20 cellular contexts compared by ENCODE assay signal in genomic region chr6:125001684-125002083, GRCh38. TPM values are rescaled to one million over a fixed set of nuclear protein-coding genes. Genes with fewer than 3 reads are reported as not detected.
A peak's percentile ranks its signal among the peaks of the same experiment; 100 is the strongest.
DNase-seq lines count a peak whose midpoint lies in the region; FAIRE-seq and TF ChIP-seq lines count a peak whose summit lies in the region.
"Had no signal": no experiment of that assay in that cellular context is flagged by ENCODE, and none has a peak within 500 bp of the region (broad histone marks: within the 10 kb centered on the region; RNA-seq: fewer than 3 reads in every experiment).

No MANE protein-coding gene starts in this region.

- no peaks in the 10 kb centered on the region for H4K20me1 ChIP-seq in keratinocyte (ENCODE audit: control insufficient read depth, extremely low read depth, insufficient read depth, low read length)

- no peak overlapping the region for H3K4me2 ChIP-seq in keratinocyte (ENCODE audit: control insufficient read depth, extremely low read depth, insufficient read depth, low read depth, low read length)

- H3K4me1 ChIP-seq in keratinocyte (ENCODE audit: control insufficient read depth, extremely low read depth, insufficient read depth, low read length), result peaks cover 10% of the 10 kb centered on the region
- H3K4me1 ChIP-seq: Peyer's patch had no signal

- no peaks in the 10 kb centered on the region for H3K9me3 Mint-ChIP-seq in HFFc6
- H3K9me3 Mint-ChIP-seq: activated CD8-positive, alpha-beta T cell treated with anti-CD3 and anti-CD28 coated beads for 36 hours; activated naive CD8-positive, alpha-beta T cell treated with anti-CD3 and anti-CD28 coated beads for 36 hours; T-cell had no signal

- H3K4me1 Mint-ChIP-seq in HFFc6 (ENCODE audit: low read depth), result peaks cover 48% of the 10 kb centered on the region
- H3K4me1 Mint-ChIP-seq: activated naive CD8-positive, alpha-beta T cell treated with anti-CD3 and anti-CD28 coated beads for 36 hours; stimulated activated memory B cell treated with anti-CD40 and anti-IgM and Interleukin-4, amounts not matched to agents 10 μg/mL and 1 μg/mL and 100 μg/mL, for 72 hours; T-cell had no signal

- H3K27ac ChIP-seq in SK-N-MC (peak overlapping the region; percentile 33; the same call in 1 of the 2 replicates), keratinocyte (ENCODE audit: control insufficient read depth, insufficient read depth, low read length) (no peak overlapping the region)
- H3K27ac ChIP-seq: gastroesophageal sphincter, neutrophil, transverse colon, WERI-Rb-1 had no signal

- intact Hi-C loops in lower leg skin (cut with DNase I; ENCODE audit: low total_unique reads), result no loop called here

- H3K9me3 ChIP-seq in SK-N-MC (ENCODE audit: low read depth, low read length) (no peaks in the 10 kb centered on the region), keratinocyte (ENCODE audit: control insufficient read depth, low read depth, low read length) (no peaks in the 10 kb centered on the region)
- H3K9me3 ChIP-seq: gastroesophageal sphincter, neutrophil, Peyer's patch, transverse colon had no signal

- DNase-seq in HFFc6 (no peak), SK-N-MC (ENCODE audit: low read depth, low spot score) (no peak), keratinocyte (ENCODE audit: low read depth, low spot score) (no peak), retina (peak; percentile 9), NCI-H1436 treated with DMSO at 0.1 percent for 48 hours (lab: John Stamatoyannopoulos, UW) (no peak), DMS53 (lab: John Stamatoyannopoulos, UW) (no peak), cerebellar nuclear complex (lab: John Stamatoyannopoulos, UW) (no peak), lower leg skin (ENCODE audit: low spot score in 2 of 2) (no peak)
- DNase-seq: activated CD8-positive, alpha-beta T cell treated with anti-CD3 and anti-CD28 coated beads for 36 hours; activated naive CD8-positive, alpha-beta T cell treated with anti-CD3 and anti-CD28 coated beads for 36 hours; activated T-cell treated with anti-CD3 and anti-CD28 coated beads, Interleukin-2, amount 50 U/mL, for 48 hours; caudate nucleus; Peyer's patch; T-cell; transverse colon; WERI-Rb-1 had no signal

- dilution Hi-C loops in keratinocyte (cut with MboI; ENCODE audit: extremely low pct_ligation_motif_present, low sequenced_read_pairs), result no loop called here

- H3K27me3 Mint-ChIP-seq in HFFc6 (ENCODE audit: insufficient read depth), result peaks cover 2% of the 10 kb centered on the region; the same call in 1 of the 2 replicates
- H3K27me3 Mint-ChIP-seq: activated CD8-positive, alpha-beta T cell treated with anti-CD3 and anti-CD28 coated beads for 36 hours; activated naive CD8-positive, alpha-beta T cell treated with anti-CD3 and anti-CD28 coated beads for 36 hours; stimulated activated memory B cell treated with anti-CD40 and anti-IgM and Interleukin-4, amounts not matched to agents 10 μg/mL and 1 μg/mL and 100 μg/mL, for 72 hours; T-cell had no signal

- no peak overlapping the region for H2AFZ ChIP-seq in keratinocyte (ENCODE audit: control insufficient read depth, low read length)

- H3K36me3 Mint-ChIP-seq in HFFc6 (ENCODE audit: low read depth), result peaks cover 26% of the 10 kb centered on the region
- H3K36me3 Mint-ChIP-seq: activated naive CD8-positive, alpha-beta T cell treated with anti-CD3 and anti-CD28 coated beads for 36 hours; stimulated activated memory B cell treated with anti-CD40 and anti-IgM and Interleukin-4, amounts not matched to agents 10 μg/mL and 1 μg/mL and 100 μg/mL, for 72 hours; T-cell had no signal

- TF ChIP-seq POLR2A in lower leg skin (IDR thresholded peaks at IDR 0.05), result no peak

- FAIRE-seq in keratinocyte (lab: Jason Lieb, UNC), result peak; percentile 43
- FAIRE-seq: endometrium had no signal

- 0 out of 2 replicates have a peak overlapping the region, but pooled peaks have one; percentile 26 for H3K4me3 ChIP-seq in SK-N-MC
- no peak overlapping the region for H3K4me3 ChIP-seq in keratinocyte (ENCODE audit: control insufficient read depth in 2 of 3, extremely low read depth in 1 of 3, insufficient read depth in 2 of 3, low read depth in 1 of 3, low read length in 3 of 3)
- no peak overlapping the region for H3K4me3 ChIP-seq in lower leg skin (ENCODE audit: low read depth, poor library complexity, severe bottlenecking)
- H3K4me3 ChIP-seq: transverse colon had no signal

- TF ChIP-seq CTCF in HFFc6 (IDR thresholded peaks at IDR 0.05), result no peak
- no peak for TF ChIP-seq CTCF in keratinocyte (optimal IDR thresholded peaks at IDR 0.05 in 1 of 3, IDR thresholded peaks at IDR 0.05 in 1 of 3, conservative IDR thresholded peaks at IDR 0.05 in 1 of 3; ENCODE audit: extremely low read depth in 1 of 3, insufficient read depth in 2 of 3, low read length in 3 of 3)
- TF ChIP-seq CTCF in lower leg skin (IDR thresholded peaks at IDR 0.05), result no peak

- peak overlapping the region; percentile 66; the same call in 1 of the 2 replicates for H3K4me3 Mint-ChIP-seq in HFFc6
- H3K4me3 Mint-ChIP-seq: activated CD8-positive, alpha-beta T cell treated with anti-CD3 and anti-CD28 coated beads for 36 hours; activated naive CD8-positive, alpha-beta T cell treated with anti-CD3 and anti-CD28 coated beads for 36 hours; stimulated activated memory B cell treated with anti-CD40 and anti-IgM and Interleukin-4, amounts not matched to agents 10 μg/mL and 1 μg/mL and 100 μg/mL, for 72 hours; T-cell had no signal

- no peaks in the 10 kb centered on the region for H3K27me3 ChIP-seq in keratinocyte (ENCODE audit: control insufficient read depth, extremely low read depth, insufficient read depth, low read length)
- H3K27me3 ChIP-seq: gastroesophageal sphincter, neutrophil, Peyer's patch, transverse colon had no signal

- no peak overlapping the region for H3K9ac ChIP-seq in SK-N-MC (ENCODE audit: insufficient read length)
- no peak overlapping the region for H3K9ac ChIP-seq in keratinocyte (ENCODE audit: control insufficient read depth, extremely low read depth, insufficient read depth, low read length)

- H3K27ac Mint-ChIP-seq in HFFc6, result peak overlapping the region; percentile 6
- H3K27ac Mint-ChIP-seq: activated CD8-positive, alpha-beta T cell treated with anti-CD3 and anti-CD28 coated beads for 36 hours; activated naive CD8-positive, alpha-beta T cell treated with anti-CD3 and anti-CD28 coated beads for 36 hours; stimulated activated memory B cell treated with anti-CD40 and anti-IgM and Interleukin-4, amounts not matched to agents 10 μg/mL and 1 μg/mL and 100 μg/mL, for 72 hours; T-cell had no signal

- H3K36me3 ChIP-seq in SK-N-MC (ENCODE audit: insufficient read depth, low read length) (peaks cover 12% of the 10 kb centered on the region), keratinocyte (ENCODE audit: control insufficient read depth in 2 of 2, extremely low read depth in 1 of 2, insufficient read depth in 2 of 2, low read length in 2 of 2) (peaks cover 4 to 7% of the 10 kb centered on the region in 2 experiments)
- H3K36me3 ChIP-seq: gastroesophageal sphincter, neutrophil, Peyer's patch, transverse colon, WERI-Rb-1 had no signal

- no peaks in the 10 kb centered on the region for H3K9me1 ChIP-seq in keratinocyte (ENCODE audit: control insufficient read depth, extremely low read depth, insufficient read depth, low read length)

- peaks cover 61% of the 10 kb centered on the region for H3K79me2 ChIP-seq in keratinocyte (ENCODE audit: control insufficient read depth, insufficient read depth, low read length)

- WGBS in lower leg skin, 2 donors, result 19 to 27% methylated on average over 1 of the region's 1 CpG

RNA-seq across cellular contexts. Expression of gene RNF217, which starts 39.4 kb away (rescaled TPM):
- total RNA-seq in HFFc6 (2021; fragmentation: NEBNext Ultra II Directional; extraction: Animal tissue kit (Norgen Biotek cat#: 25700)), result 10 to 100 TPM; 10.9 to 19.4 (median 14.7) TPM
- polyA plus RNA-seq in keratinocyte, result 40.4 to 47.3 TPM (median 44.0 TPM) in 3 replicates
- polyA plus RNA-seq in keratinocyte (2011; ENCODE audit: low read depth), result 12.4 TPM
- polyA plus RNA-seq in keratinocyte (2011; cell fraction: cytosol; rRNA removed), result 28.3 and 53.2 TPM in 2 replicates
- 82.3 and 95.8 TPM in 2 replicates for polyA plus RNA-seq in keratinocyte (2011; cell fraction: nucleus; rRNA removed)
- 13.2 and 25.2 TPM in 2 replicates for polyA plus RNA-seq in keratinocyte (2012; ENCODE audit: low replicate concordance)
- polyA minus RNA-seq in keratinocyte, result 57.8 to 164 TPM (median 156 TPM) in 3 replicates
- polyA minus RNA-seq in keratinocyte (2011; cell fraction: cytosol; rRNA and poly(A)+ RNA removed), result 41.8 TPM
- polyA minus RNA-seq in keratinocyte (2011; cell fraction: nucleus; rRNA and poly(A)+ RNA removed), result 82.7 and 161 TPM in 2 replicates
- 10 to 100 TPM; 17.2 to 35.2 (median 25.1) TPM for total RNA-seq in lower leg skin
